ENCODE assay signal across 26 cellular contexts in the genomic region with DNA sequence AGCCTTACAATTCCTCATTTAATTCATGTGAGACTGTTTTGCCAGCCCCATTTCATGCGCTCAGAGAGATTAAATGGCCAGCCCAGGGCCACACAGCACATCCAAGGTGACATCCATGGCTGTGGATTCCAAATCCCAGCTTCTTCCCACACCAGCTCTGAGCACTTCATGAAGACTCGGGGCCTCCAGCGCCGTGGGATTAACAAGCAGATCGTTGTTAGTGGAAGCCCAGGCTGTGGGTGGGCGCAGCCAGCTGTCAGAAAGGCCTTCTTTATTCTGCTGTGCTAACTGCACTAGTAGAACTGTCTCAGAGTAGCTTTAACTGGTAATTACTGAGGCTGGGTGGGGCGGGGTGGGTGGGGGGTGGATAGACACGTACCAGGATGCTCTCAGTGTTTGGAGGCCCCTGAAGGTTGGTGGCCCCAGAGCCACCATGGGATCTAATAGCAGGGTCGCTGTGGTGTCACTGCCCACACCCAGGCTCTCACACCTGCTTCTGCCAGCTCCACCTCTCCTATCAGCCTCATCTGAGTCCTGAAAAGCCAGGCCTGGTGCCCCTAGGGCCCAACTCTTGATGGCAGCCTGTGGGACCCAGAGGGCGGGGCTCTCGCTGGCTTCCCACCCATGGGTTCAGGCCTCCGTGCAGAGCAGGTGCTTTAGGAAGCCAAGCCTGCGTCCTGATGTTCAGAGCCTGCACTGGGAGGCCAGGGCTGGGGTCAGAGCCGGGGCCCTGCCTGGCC. TPM values are rescaled to one million over a fixed set of nuclear protein-coding genes. Genes with fewer than 3 reads are reported as not detected.
DNase-seq lines count a peak whose midpoint lies in the region; ATAC-seq, FAIRE-seq and TF ChIP-seq lines count a peak whose summit lies in the region.
"Had no signal": no experiment of that assay in that cellular context is flagged by ENCODE, and none has a peak within 500 bp of the region (broad histone marks: within the 10 kb centered on the region; RNA-seq: fewer than 3 reads in every experiment).

No MANE protein-coding gene starts in this region.

- no peaks in the 10 kb centered on the region for H3K36me3 Mint-ChIP-seq in natural killer cell
- H3K36me3 Mint-ChIP-seq in natural killer cell treated with Interleukin-12 subunit alpha and Interleukin-12 subunit beta and Interleukin-15 and Interleukin-18, amount 100 ng/mL, for 72 hours: no peaks in the 10 kb centered on the region
- H3K36me3 Mint-ChIP-seq in astrocyte (ENCODE audit: low read depth, unreplicated experiment): peaks cover 4% of the 10 kb centered on the region

- no peak overlapping the region for H3K4me2 ChIP-seq in astrocyte (ENCODE audit: low read length)

- TF ChIP-seq CTCF in natural killer cell (IDR thresholded peaks at IDR 0.05) (no peak), astrocyte (IDR thresholded peaks at IDR 0.05; ENCODE audit: insufficient read depth, low read depth, low read length) (no peak)

- no peaks in the 10 kb centered on the region for H3K79me2 ChIP-seq in astrocyte (ENCODE audit: insufficient read depth, low read length)

- peaks cover 7% of the 10 kb centered on the region for H3K27me3 ChIP-seq in astrocyte (ENCODE audit: insufficient read depth, low read length)

- H3K4me1 ChIP-seq in astrocyte (ENCODE audit: insufficient read depth, low read length): no peaks in the 10 kb centered on the region

- H2AFZ ChIP-seq in astrocyte (ENCODE audit: low read depth, low read length): no peak overlapping the region

- H3K27ac Mint-ChIP-seq in natural killer cell (no peak overlapping the region), astrocyte (ENCODE audit: unreplicated experiment) (peak overlapping the region; percentile 34)
- no peak overlapping the region for H3K27ac Mint-ChIP-seq in natural killer cell treated with Interleukin-12 subunit alpha and Interleukin-12 subunit beta and Interleukin-15 and Interleukin-18, amount 100 ng/mL, for 72 hours
- H3K27ac Mint-ChIP-seq: CD4-positive, alpha-beta T cell had no signal

- DNase-seq in natural killer cell (no peak), astrocyte (ENCODE audit: low read depth) (no peak), pons (ENCODE audit: low spot score) (peak; percentile 37), foreskin melanocyte (no peak), NCI-H1417 (lab: John Stamatoyannopoulos, UW) (no peak)
- no peak for DNase-seq in natural killer cell treated with Interleukin-12 subunit alpha and Interleukin-12 subunit beta and Interleukin-15 and Interleukin-18, amount 100 ng/mL, for 72 hours (ENCODE audit: low spot score)
- DNase-seq: 8988T; ACHN; CD4-positive, alpha-beta T cell; COR-L47; Kasumi-1; NCI-H1105; NCI-H146; NCI-H1930; NCI-H446; NCI-H526; NCI-H82; NK-92 treated with Interleukin-12 subunit alpha and Interleukin-12 subunit beta, amount 100 ng/mL, for 24 hours; PC-3 had no signal

- no peak overlapping the region for H3K9ac ChIP-seq in astrocyte (ENCODE audit: low read length)

- H3K4me1 Mint-ChIP-seq in natural killer cell: peaks cover 5 to 11% of the 10 kb centered on the region in 2 donors
- H3K4me1 Mint-ChIP-seq in natural killer cell treated with Interleukin-12 subunit alpha and Interleukin-12 subunit beta and Interleukin-15 and Interleukin-18, amount 100 ng/mL, for 72 hours (ENCODE audit: low read depth in 2 of 2): peaks cover 3 to 12% of the 10 kb centered on the region in 2 donors
- peaks cover 10% of the 10 kb centered on the region for H3K4me1 Mint-ChIP-seq in astrocyte (ENCODE audit: low read depth, unreplicated experiment)

- H3K27ac ChIP-seq in astrocyte (ENCODE audit: low read depth, low read length): no peak overlapping the region

- H3K9me3 Mint-ChIP-seq in natural killer cell (no peaks in the 10 kb centered on the region), astrocyte (ENCODE audit: unreplicated experiment) (no peaks in the 10 kb centered on the region)
- no peaks in the 10 kb centered on the region for H3K9me3 Mint-ChIP-seq in natural killer cell treated with Interleukin-12 subunit alpha and Interleukin-12 subunit beta and Interleukin-15 and Interleukin-18, amount 100 ng/mL, for 72 hours
- H3K9me3 Mint-ChIP-seq: CD4-positive, alpha-beta T cell had no signal

- intact Hi-C loops in natural killer cell (cut with micrococcal nuclease): no loop called here

- no peak overlapping the region for H3K4me3 ChIP-seq in astrocyte (ENCODE audit: insufficient read depth, low read depth, low read length)
- H3K4me3 ChIP-seq: K562 had no signal

- FAIRE-seq in astrocyte (lab: Jason Lieb, UNC): no peak
- FAIRE-seq: G401.6, HTR-8/SVneo had no signal

- H3K9me3 ChIP-seq in astrocyte (ENCODE audit: insufficient read depth, low read depth, low read length): no peaks in the 10 kb centered on the region

- H4K20me1 ChIP-seq in astrocyte (ENCODE audit: insufficient read depth, low read length): peaks cover 7% of the 10 kb centered on the region

- peak overlapping the region; percentile 63 for H3K4me3 Mint-ChIP-seq in natural killer cell
- H3K4me3 Mint-ChIP-seq in natural killer cell treated with Interleukin-12 subunit alpha and Interleukin-12 subunit beta and Interleukin-15 and Interleukin-18, amount 100 ng/mL, for 72 hours: no peak overlapping the region
- no peak overlapping the region for H3K4me3 Mint-ChIP-seq in astrocyte (ENCODE audit: unreplicated experiment)

- no peaks in the 10 kb centered on the region for H3K36me3 ChIP-seq in astrocyte (ENCODE audit: insufficient read depth, low read length)

- H3K27me3 Mint-ChIP-seq in natural killer cell (ENCODE audit: low read depth in 2 of 2) (peaks cover 6 to 19% of the 10 kb centered on the region in 2 donors), astrocyte (ENCODE audit: low read depth, unreplicated experiment) (peaks cover 24% of the 10 kb centered on the region)
- H3K27me3 Mint-ChIP-seq in natural killer cell treated with Interleukin-12 subunit alpha and Interleukin-12 subunit beta and Interleukin-15 and Interleukin-18, amount 100 ng/mL, for 72 hours: peaks cover 8 to 14% of the 10 kb centered on the region in 2 donors

- ATAC-seq in natural killer cell (no peak), GM19324 (IDR thresholded peaks at IDR 0.05; ENCODE audit: low FRiP score, unreplicated experiment) (no peak)
- ATAC-seq in natural killer cell treated with Interleukin-12 subunit alpha and Interleukin-12 subunit beta and Interleukin-15 and Interleukin-18, amount 100 ng/mL, for 72 hours: no peak
- ATAC-seq: K562, PC-3, SK-N-SH treated with all-trans-retinoic acid at 6 μM for 48 hours had no signal

RNA-seq across cellular contexts. Expression of gene BMP8A, which starts 3.4 kb away (rescaled TPM):
- total RNA-seq in natural killer cell (1 to 10 TPM in 1 of 3 donors, under 1 TPM in 2; 0.29 to 1.6 (median 0.40) TPM), astrocyte (0.34 and 0.84 TPM in 2 replicates)
- total RNA-seq in natural killer cell treated with Interleukin-12 subunit alpha and Interleukin-12 subunit beta and Interleukin-15 and Interleukin-18, amount 100 ng/mL, for 72 hours: under 1 TPM in 1 of 2 donors, not detected in 1; 0.24 TPM
- total RNA-seq: CD4-positive, alpha-beta T cell; H4; M059J had no signal
